Comparison of ENCODE assay signal across 17 cellular contexts in genomic region chr4:7165874-7166201, GRCh38. TPM values are rescaled to one million over a fixed set of nuclear protein-coding genes. Genes with fewer than 3 reads are reported as not detected.
DNase-seq lines count a peak whose midpoint lies in the region; ATAC-seq and TF ChIP-seq lines count a peak whose summit lies in the region.
"Had no signal": no experiment of that assay in that cellular context is flagged by ENCODE, and none has a peak within 500 bp of the region (broad histone marks: within the 10 kb centered on the region; RNA-seq: fewer than 3 reads in every experiment).

No MANE protein-coding gene starts in this region.

- H3K79me2 ChIP-seq in osteoblast (ENCODE audit: insufficient read depth, low read length), result no peaks in the 10 kb centered on the region

- ATAC-seq in HG03457 (IDR thresholded peaks at IDR 0.05; ENCODE audit: unreplicated experiment), result no peak
- ATAC-seq: A549, HepG2 had no signal

- no peak overlapping the region for H3K27ac ChIP-seq in osteoblast (ENCODE audit: low read depth, low read length)
- H3K27ac ChIP-seq: A549, RWPE1 had no signal

- H3K9me3 ChIP-seq in osteoblast (ENCODE audit: low read depth, low read length), result no peaks in the 10 kb centered on the region
- H3K9me3 ChIP-seq: A549 had no signal

- peaks cover 10% of the 10 kb centered on the region for H3K4me1 ChIP-seq in osteoblast (ENCODE audit: insufficient read depth, low read length)
- H3K4me1 ChIP-seq: A549 had no signal

- H2AFZ ChIP-seq in osteoblast (ENCODE audit: low read length), result no peak overlapping the region

- H4K20me1 ChIP-seq in osteoblast (ENCODE audit: insufficient read depth, low read length), result no peaks in the 10 kb centered on the region

- H3K27me3 ChIP-seq in osteoblast (ENCODE audit: insufficient read depth, low read length), result peaks cover 5% of the 10 kb centered on the region

- DNase-seq in activated effector memory CD4-positive, alpha-beta T cell treated with anti-CD3 and anti-CD28 coated beads, Interleukin-2, amount 50 U/mL, for 16 hours, result peak; percentile 57
- DNase-seq in activated effector memory CD4-positive, alpha-beta T cell treated with Interleukin-2 at 50 U/mL for 16 hours, result no peak
- DNase-seq in ecto neural progenitor cell (ENCODE audit: low spot score) (peak; percentile 35), osteoblast (ENCODE audit: insufficient read length, low spot score, missing footprints) (peak; percentile 57), ureter (ENCODE audit: low spot score) (peak; percentile 30), RPMI8226 (no peak)
- DNase-seq: CD8-positive, alpha-beta memory T cell; KG1; NCI-H1105 treated with DMSO at 0.1 percent for 48 hours; NCI-H1694 treated with DMSO at 0.1 percent for 48 hours; NCI-H510A; NCI-H774; OCI-M1 had no signal

- H3K4me3 ChIP-seq in osteoblast (ENCODE audit: insufficient read depth, low read length), result no peak overlapping the region
- H3K4me3 ChIP-seq: A549 had no signal

- H3K36me3 ChIP-seq in osteoblast (ENCODE audit: insufficient read depth, low read length), result no peaks in the 10 kb centered on the region

- H3K4me2 ChIP-seq in osteoblast (ENCODE audit: insufficient read depth, low read length), result no peak overlapping the region
- H3K4me2 ChIP-seq: A549 had no signal

- no peak for TF ChIP-seq CTCF in osteoblast (IDR thresholded peaks at IDR 0.05; ENCODE audit: extremely low read depth, low read depth, low read length)

RNA-seq across cellular contexts. Expression of gene SORCS2, which starts 26.5 kb away (rescaled TPM):
- total RNA-seq in osteoblast (9.0 and 11.5 TPM in 2 replicates), ureter (2.8 TPM)
- total RNA-seq: CD8-positive, alpha-beta memory T cell had no signal

Comparison
In these comparisons a context has a peak if more than half of its experiments do, and no peak if none do; other contexts are left out.
1. DNase-seq: peak in activated effector memory CD4-positive, alpha-beta T cell treated with anti-CD3 and anti-CD28 coated beads, Interleukin-2, amount 50 U/mL, for 16 hours (single experiment), ecto neural progenitor cell (single experiment), osteoblast (single experiment) and ureter (single experiment); none in activated effector memory CD4-positive, alpha-beta T cell treated with Interleukin-2 at 50 U/mL for 16 hours (single experiment) and RPMI8226 (single experiment).